Comparison of ENCODE assay signal across 33 cellular contexts in genomic region chr15:75224281-75224680, GRCh38. TPM values are rescaled to one million over a fixed set of nuclear protein-coding genes. Genes with fewer than 3 reads are reported as not detected.
"Had no signal": no experiment of that assay in that cellular context is flagged by ENCODE, and none has a peak within 500 bp of the region (broad histone marks: within the 10 kb centered on the region; RNA-seq: fewer than 3 reads in every experiment).

No MANE protein-coding gene starts in this region.

- H3K4me1 ChIP-seq: colonic mucosa, heart right ventricle, pancreas, sigmoid colon, transverse colon, upper lobe of right lung, uterus had no signal

- H3K27me3 ChIP-seq: colonic mucosa, heart right ventricle, pancreas, transverse colon, upper lobe of right lung, uterus had no signal

- H3K9me3 ChIP-seq: colonic mucosa, esophagus squamous epithelium, heart right ventricle, pancreas, sigmoid colon, suprapubic skin, transverse colon, upper lobe of right lung, uterus had no signal

- H3K27ac ChIP-seq: colonic mucosa, esophagus squamous epithelium, heart right ventricle, pancreas, sigmoid colon, suprapubic skin, transverse colon, upper lobe of right lung, uterus had no signal

- H3K4me3 ChIP-seq: colonic mucosa, esophagus squamous epithelium, heart right ventricle, pancreas, sigmoid colon, suprapubic skin, transverse colon, upper lobe of right lung, uterus had no signal

- H3K36me3 ChIP-seq: colonic mucosa, esophagus squamous epithelium, pancreas, sigmoid colon, suprapubic skin, transverse colon, upper lobe of right lung, uterus had no signal

- FAIRE-seq: endothelial cell of umbilical vein, pancreas had no signal

- ATAC-seq: left lobe of liver; naive thymus-derived CD8-positive, alpha-beta T cell; pancreas; right cardiac atrium; stimulated activated memory B cell treated with anti-CD40 and anti-IgM and Interleukin-4, amounts not matched to agents 10 μg/mL and 1 μg/mL and 100 μg/mL, for 72 hours had no signal

- DNase-seq: colonic mucosa; effector CD8-positive, alpha-beta T cell; endodermal cell; esophagus squamous epithelium; foreskin melanocyte; glutamatergic neuron; heart right ventricle; hypothalamus; immature natural killer cell; islet precursor cell; mammary epithelial cell; mesendoderm; midbrain; nephron progenitor cell; occipital lobe; sigmoid colon; stimulated activated CD4-positive, alpha-beta T cell treated with anti-CD3 and anti-CD28 coated beads, Interleukin-2, amount 100 ng/mL, for 24 hours; stimulated activated CD4-positive, alpha-beta T cell treated with anti-CD3 and anti-CD28 coated beads, Interleukin-4, amount 100 ng/mL, for 24 hours; transverse colon; upper lobe of right lung; uterus had no signal

RNA-seq across cellular contexts. Expression of gene GOLGA6C, which starts 33.9 kb away (rescaled TPM):
- total RNA-seq: chondrocyte; colonic mucosa; endodermal cell; endothelial cell of umbilical vein; epithelial cell of proximal tubule; esophagus squamous epithelium; heart right ventricle; left lobe of liver; mammary epithelial cell; myocyte; naive thymus-derived CD8-positive, alpha-beta T cell; occipital lobe; pancreas; posterior vena cava; right cardiac atrium; skeletal muscle tissue; suprapubic skin; transverse colon; upper lobe of right lung; uterus had no signal
- polyA plus RNA-seq: endothelial cell of umbilical vein; heart right ventricle; immature natural killer cell; mammary epithelial cell; naive thymus-derived CD8-positive, alpha-beta T cell; pancreas; right cardiac atrium; sigmoid colon had no signal

RNA-seq across cellular contexts. Expression of gene GOLGA6D, which starts 58.4 kb away (rescaled TPM):
- total RNA-seq: chondrocyte, colonic mucosa, endothelial cell of umbilical vein, epithelial cell of proximal tubule, esophagus squamous epithelium, mammary epithelial cell, myocyte, occipital lobe, posterior vena cava, right cardiac atrium, sigmoid colon, transverse colon, upper lobe of right lung, uterus had no signal
- polyA plus RNA-seq: endothelial cell of umbilical vein, heart right ventricle, immature natural killer cell, mammary epithelial cell, pancreas, right cardiac atrium, sigmoid colon had no signal
